1 cellular context compared by ENCODE assay signal in the genomic region with DNA sequence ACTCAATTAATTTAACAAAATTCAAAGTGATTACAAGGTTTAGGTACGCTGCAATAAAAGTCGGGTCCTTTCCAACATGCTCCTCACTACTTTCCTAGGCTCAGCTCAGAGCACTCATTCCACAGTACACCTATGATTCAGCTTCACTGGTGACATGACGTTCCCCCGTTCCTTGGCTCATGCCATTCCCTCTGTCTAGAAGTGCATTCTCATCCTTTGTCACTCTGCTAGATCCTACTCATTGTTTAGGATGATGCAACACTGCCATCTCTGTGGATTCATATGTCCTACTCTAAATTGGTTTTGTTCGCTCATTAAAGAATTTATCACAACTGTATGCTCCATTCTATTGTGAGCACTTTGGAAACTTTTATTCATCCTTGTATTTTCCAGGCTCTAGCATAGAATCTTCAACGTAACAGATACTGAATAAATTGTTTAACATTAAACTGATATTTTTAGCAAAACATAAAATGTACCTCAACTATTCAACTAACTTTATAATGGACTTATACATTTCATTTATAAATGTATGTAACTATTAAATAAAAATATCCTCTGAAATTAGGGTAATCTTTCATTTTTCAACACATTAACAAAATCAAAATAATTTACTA.
A peak's percentile ranks its signal among the peaks of the same experiment; 100 is the strongest.
TF ChIP-seq lines count a peak whose summit lies in the region.

No MANE protein-coding gene starts in this region.

TF ChIP-seq in K562, 482 proteins besides CTCF, POLR2A, EP300 and RAD21 (continued from another document and continues in another):
- TF ChIP-seq, protein P1, sequence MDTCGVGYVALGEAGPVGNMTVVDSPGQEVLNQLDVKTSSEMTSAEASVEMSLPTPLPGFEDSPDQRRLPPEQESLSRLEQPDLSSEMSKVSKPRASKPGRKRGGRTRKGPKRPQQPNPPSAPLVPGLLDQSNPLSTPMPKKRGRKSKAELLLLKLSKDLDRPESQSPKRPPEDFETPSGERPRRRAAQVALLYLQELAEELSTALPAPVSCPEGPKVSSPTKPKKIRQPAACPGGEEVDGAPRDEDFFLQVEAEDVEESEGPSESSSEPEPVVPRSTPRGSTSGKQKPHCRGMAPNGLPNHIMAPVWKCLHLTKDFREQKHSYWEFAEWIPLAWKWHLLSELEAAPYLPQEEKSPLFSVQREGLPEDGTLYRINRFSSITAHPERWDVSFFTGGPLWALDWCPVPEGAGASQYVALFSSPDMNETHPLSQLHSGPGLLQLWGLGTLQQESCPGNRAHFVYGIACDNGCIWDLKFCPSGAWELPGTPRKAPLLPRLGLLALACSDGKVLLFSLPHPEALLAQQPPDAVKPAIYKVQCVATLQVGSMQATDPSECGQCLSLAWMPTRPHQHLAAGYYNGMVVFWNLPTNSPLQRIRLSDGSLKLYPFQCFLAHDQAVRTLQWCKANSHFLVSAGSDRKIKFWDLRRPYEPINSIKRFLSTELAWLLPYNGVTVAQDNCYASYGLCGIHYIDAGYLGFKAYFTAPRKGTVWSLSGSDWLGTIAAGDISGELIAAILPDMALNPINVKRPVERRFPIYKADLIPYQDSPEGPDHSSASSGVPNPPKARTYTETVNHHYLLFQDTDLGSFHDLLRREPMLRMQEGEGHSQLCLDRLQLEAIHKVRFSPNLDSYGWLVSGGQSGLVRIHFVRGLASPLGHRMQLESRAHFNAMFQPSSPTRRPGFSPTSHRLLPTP (IDR thresholded peaks at IDR 0.05; ENCODE audit: borderline replicate concordance, extremely low read depth, insufficient read length): no peak
- TF ChIP-seq ZNF347 (CRISPR knock-in tag; IDR thresholded peaks at IDR 0.05; ENCODE audit: low read depth) (no peak), KHSRP (IDR thresholded peaks at IDR 0.05) (no peak), POLR2H (tag; IDR thresholded peaks at IDR 0.05; ENCODE audit: low read depth) (peak; percentile 22; the same call in 1 of the 2 replicates), E2F3 (CRISPR knock-in tag; IDR thresholded peaks at IDR 0.05) (no peak), ZNF384 (IDR thresholded peaks at IDR 0.05; ENCODE audit: low read depth, low read length) (no peak), SMARCA4 (IDR thresholded peaks at IDR 0.05) (peak; percentile 89), SUPT5H (IDR thresholded peaks at IDR 0.05) (no peak), SP1 (CRISPR knock-in tag; IDR thresholded peaks at IDR 0.05) (no peak), ZNF77 (CRISPR knock-in tag; IDR thresholded peaks at IDR 0.05) (no peak), HEY1 (CRISPR knock-in tag; IDR thresholded peaks at IDR 0.05; ENCODE audit: borderline replicate concordance) (no peak), TEAD4 (IDR thresholded peaks at IDR 0.05; ENCODE audit: low read length) (no peak), TEAD4 (CRISPR knock-in tag; IDR thresholded peaks at IDR 0.05; ENCODE audit: borderline replicate concordance) (no peak), ZNF239 (CRISPR knock-in tag; IDR thresholded peaks at IDR 0.05) (no peak; the same call in 1 of the 2 replicates), RUNX1 (IDR thresholded peaks at IDR 0.05; ENCODE audit: low read depth) (no peak), RNF2 (IDR thresholded peaks at IDR 0.05) (no peak), CBFA2T3 (IDR thresholded peaks at IDR 0.05) (no peak), MYBL2 (IDR thresholded peaks at IDR 0.05; ENCODE audit: low read depth) (no peak), MYBL2 (CRISPR knock-in tag; IDR thresholded peaks at IDR 0.05; ENCODE audit: borderline replicate concordance) (no peak), TCF7L2 (IDR thresholded peaks at IDR 0.05; ENCODE audit: low read depth, low read length) (no peak), PHB2 (IDR thresholded peaks at IDR 0.05; ENCODE audit: low read depth) (no peak), SMARCE1 (IDR thresholded peaks at IDR 0.05) (peak; percentile 78), ZNF143 (CRISPR knock-in tag; IDR thresholded peaks at IDR 0.05) (no peak), PRMT5 (CRISPR knock-in tag; IDR thresholded peaks at IDR 0.05) (no peak), HNRNPH1 (optimal IDR thresholded peaks at IDR 0.05; ENCODE audit: low read depth, low read length) (no peak), NFIX (CRISPR knock-in tag; IDR thresholded peaks at IDR 0.05; ENCODE audit: low read depth) (no peak), PHF21A (IDR thresholded peaks at IDR 0.05; ENCODE audit: borderline replicate concordance, low read depth) (no peak), MBD2 (IDR thresholded peaks at IDR 0.05; ENCODE audit: borderline replicate concordance, low read depth) (no peak), GTF2F1 (IDR thresholded peaks at IDR 0.05; ENCODE audit: low read depth, low read length) (no peak), ELF2 (CRISPR knock-in tag; IDR thresholded peaks at IDR 0.05) (no peak), SP2 (IDR thresholded peaks at IDR 0.05; ENCODE audit: extremely low read depth, low read depth, low read length, poor library complexity, severe bottlenecking) (no peak), HDAC3 (IDR thresholded peaks at IDR 0.05; ENCODE audit: borderline replicate concordance, partially characterized antibody) (peak; percentile 33), HNRNPUL1 (IDR thresholded peaks at IDR 0.05; ENCODE audit: low read length) (no peak), NR3C1 (CRISPR knock-in tag; IDR thresholded peaks at IDR 0.05) (no peak), MEF2D (tag; conservative IDR thresholded peaks at IDR 0.05; ENCODE audit: low read depth) (peak; percentile 53; the same call in 1 of the 2 replicates), KLF16 (IDR thresholded peaks at IDR 0.05) (no peak), KAT7 (CRISPR knock-in tag; IDR thresholded peaks at IDR 0.05; ENCODE audit: borderline replicate concordance) (no peak), ZNF589 (CRISPR knock-in tag; IDR thresholded peaks at IDR 0.05; ENCODE audit: low read depth) (no peak; the same call in 1 of the 2 replicates), MEF2A (IDR thresholded peaks at IDR 0.05; ENCODE audit: control insufficient read depth, low read depth, low read length) (no peak), ZNF695 (CRISPR knock-in tag; IDR thresholded peaks at IDR 0.05) (no peak), ZKSCAN8 (CRISPR knock-in tag; IDR thresholded peaks at IDR 0.05) (no peak), POLR3G (IDR thresholded peaks at IDR 0.05; ENCODE audit: extremely low read depth, insufficient read length, insufficient replicate concordance) (no peak), ZNF586 (CRISPR knock-in tag; conservative IDR thresholded peaks at IDR 0.05) (no peak), BRF1 (IDR thresholded peaks at IDR 0.05; ENCODE audit: borderline replicate concordance, extremely low read depth, insufficient read length) (no peak), IRF2 (CRISPR knock-in tag; IDR thresholded peaks at IDR 0.05) (no peak), NCOA1 (IDR thresholded peaks at IDR 0.05; ENCODE audit: low read depth) (no peak; the same call in 1 of the 2 replicates), TAL1 (IDR thresholded peaks at IDR 0.05) (no peak; the same call in 1 of the 2 replicates), NCOA6 (IDR thresholded peaks at IDR 0.05) (no peak), HMG20B (CRISPR knock-in tag; IDR thresholded peaks at IDR 0.05) (no peak), TRIM24 (IDR thresholded peaks at IDR 0.05) (peak; percentile 89 to 91), DPF2 (IDR thresholded peaks at IDR 0.05) (peak; percentile 91), ZSCAN32 (CRISPR knock-in tag; IDR thresholded peaks at IDR 0.05) (peak; percentile 99), SREBF1 (IDR thresholded peaks at IDR 0.05; ENCODE audit: borderline replicate concordance, low read depth, low read length) (no peak)
- TF ChIP-seq, protein P2, sequence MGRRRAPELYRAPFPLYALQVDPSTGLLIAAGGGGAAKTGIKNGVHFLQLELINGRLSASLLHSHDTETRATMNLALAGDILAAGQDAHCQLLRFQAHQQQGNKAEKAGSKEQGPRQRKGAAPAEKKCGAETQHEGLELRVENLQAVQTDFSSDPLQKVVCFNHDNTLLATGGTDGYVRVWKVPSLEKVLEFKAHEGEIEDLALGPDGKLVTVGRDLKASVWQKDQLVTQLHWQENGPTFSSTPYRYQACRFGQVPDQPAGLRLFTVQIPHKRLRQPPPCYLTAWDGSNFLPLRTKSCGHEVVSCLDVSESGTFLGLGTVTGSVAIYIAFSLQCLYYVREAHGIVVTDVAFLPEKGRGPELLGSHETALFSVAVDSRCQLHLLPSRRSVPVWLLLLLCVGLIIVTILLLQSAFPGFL (CRISPR knock-in tag; IDR thresholded peaks at IDR 0.05): no peak
- TF ChIP-seq, protein P3, sequence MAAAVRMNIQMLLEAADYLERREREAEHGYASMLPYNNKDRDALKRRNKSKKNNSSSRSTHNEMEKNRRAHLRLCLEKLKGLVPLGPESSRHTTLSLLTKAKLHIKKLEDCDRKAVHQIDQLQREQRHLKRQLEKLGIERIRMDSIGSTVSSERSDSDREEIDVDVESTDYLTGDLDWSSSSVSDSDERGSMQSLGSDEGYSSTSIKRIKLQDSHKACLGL (CRISPR knock-in tag; IDR thresholded peaks at IDR 0.05; ENCODE audit: borderline replicate concordance, poor library complexity, severe bottlenecking): no peak
- TF ChIP-seq, protein P4, sequence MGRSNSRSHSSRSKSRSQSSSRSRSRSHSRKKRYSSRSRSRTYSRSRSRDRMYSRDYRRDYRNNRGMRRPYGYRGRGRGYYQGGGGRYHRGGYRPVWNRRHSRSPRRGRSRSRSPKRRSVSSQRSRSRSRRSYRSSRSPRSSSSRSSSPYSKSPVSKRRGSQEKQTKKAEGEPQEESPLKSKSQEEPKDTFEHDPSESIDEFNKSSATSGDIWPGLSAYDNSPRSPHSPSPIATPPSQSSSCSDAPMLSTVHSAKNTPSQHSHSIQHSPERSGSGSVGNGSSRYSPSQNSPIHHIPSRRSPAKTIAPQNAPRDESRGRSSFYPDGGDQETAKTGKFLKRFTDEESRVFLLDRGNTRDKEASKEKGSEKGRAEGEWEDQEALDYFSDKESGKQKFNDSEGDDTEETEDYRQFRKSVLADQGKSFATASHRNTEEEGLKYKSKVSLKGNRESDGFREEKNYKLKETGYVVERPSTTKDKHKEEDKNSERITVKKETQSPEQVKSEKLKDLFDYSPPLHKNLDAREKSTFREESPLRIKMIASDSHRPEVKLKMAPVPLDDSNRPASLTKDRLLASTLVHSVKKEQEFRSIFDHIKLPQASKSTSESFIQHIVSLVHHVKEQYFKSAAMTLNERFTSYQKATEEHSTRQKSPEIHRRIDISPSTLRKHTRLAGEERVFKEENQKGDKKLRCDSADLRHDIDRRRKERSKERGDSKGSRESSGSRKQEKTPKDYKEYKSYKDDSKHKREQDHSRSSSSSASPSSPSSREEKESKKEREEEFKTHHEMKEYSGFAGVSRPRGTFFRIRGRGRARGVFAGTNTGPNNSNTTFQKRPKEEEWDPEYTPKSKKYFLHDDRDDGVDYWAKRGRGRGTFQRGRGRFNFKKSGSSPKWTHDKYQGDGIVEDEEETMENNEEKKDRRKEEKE (IDR thresholded peaks at IDR 0.05; ENCODE audit: borderline replicate concordance in 1 of 2, control insufficient read depth in 1 of 2, low read depth in 2 of 2, low read length in 1 of 2): no peak
- TF ChIP-seq, protein P5, sequence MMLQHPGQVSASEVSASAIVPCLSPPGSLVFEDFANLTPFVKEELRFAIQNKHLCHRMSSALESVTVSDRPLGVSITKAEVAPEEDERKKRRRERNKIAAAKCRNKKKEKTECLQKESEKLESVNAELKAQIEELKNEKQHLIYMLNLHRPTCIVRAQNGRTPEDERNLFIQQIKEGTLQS (IDR thresholded peaks at IDR 0.05): peak; percentile 100
- TF ChIP-seq, protein P5 (CRISPR knock-in tag; conservative IDR thresholded peaks at IDR 0.05): peak; percentile 98
- TF ChIP-seq, protein P6, sequence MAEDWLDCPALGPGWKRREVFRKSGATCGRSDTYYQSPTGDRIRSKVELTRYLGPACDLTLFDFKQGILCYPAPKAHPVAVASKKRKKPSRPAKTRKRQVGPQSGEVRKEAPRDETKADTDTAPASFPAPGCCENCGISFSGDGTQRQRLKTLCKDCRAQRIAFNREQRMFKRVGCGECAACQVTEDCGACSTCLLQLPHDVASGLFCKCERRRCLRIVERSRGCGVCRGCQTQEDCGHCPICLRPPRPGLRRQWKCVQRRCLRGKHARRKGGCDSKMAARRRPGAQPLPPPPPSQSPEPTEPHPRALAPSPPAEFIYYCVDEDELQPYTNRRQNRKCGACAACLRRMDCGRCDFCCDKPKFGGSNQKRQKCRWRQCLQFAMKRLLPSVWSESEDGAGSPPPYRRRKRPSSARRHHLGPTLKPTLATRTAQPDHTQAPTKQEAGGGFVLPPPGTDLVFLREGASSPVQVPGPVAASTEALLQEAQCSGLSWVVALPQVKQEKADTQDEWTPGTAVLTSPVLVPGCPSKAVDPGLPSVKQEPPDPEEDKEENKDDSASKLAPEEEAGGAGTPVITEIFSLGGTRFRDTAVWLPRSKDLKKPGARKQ (CRISPR knock-in tag; IDR thresholded peaks at IDR 0.05): no peak
- TF ChIP-seq, protein P7, sequence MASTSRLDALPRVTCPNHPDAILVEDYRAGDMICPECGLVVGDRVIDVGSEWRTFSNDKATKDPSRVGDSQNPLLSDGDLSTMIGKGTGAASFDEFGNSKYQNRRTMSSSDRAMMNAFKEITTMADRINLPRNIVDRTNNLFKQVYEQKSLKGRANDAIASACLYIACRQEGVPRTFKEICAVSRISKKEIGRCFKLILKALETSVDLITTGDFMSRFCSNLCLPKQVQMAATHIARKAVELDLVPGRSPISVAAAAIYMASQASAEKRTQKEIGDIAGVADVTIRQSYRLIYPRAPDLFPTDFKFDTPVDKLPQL (IDR thresholded peaks at IDR 0.05; ENCODE audit: extremely low read depth, insufficient read length): no peak
- TF ChIP-seq, protein P8, sequence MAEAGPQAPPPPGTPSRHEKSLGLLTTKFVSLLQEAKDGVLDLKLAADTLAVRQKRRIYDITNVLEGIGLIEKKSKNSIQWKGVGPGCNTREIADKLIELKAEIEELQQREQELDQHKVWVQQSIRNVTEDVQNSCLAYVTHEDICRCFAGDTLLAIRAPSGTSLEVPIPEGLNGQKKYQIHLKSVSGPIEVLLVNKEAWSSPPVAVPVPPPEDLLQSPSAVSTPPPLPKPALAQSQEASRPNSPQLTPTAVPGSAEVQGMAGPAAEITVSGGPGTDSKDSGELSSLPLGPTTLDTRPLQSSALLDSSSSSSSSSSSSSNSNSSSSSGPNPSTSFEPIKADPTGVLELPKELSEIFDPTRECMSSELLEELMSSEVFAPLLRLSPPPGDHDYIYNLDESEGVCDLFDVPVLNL (CRISPR knock-in tag; IDR thresholded peaks at IDR 0.05; ENCODE audit: low read depth): no peak
- TF ChIP-seq, protein P9, sequence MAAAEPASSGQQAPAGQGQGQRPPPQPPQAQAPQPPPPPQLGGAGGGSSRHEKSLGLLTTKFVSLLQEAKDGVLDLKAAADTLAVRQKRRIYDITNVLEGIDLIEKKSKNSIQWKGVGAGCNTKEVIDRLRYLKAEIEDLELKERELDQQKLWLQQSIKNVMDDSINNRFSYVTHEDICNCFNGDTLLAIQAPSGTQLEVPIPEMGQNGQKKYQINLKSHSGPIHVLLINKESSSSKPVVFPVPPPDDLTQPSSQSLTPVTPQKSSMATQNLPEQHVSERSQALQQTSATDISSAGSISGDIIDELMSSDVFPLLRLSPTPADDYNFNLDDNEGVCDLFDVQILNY (CRISPR knock-in tag; IDR thresholded peaks at IDR 0.05): no peak
